8 cellular contexts compared by ENCODE assay signal in genomic region chr9:136143215-136144001, GRCh38. TPM values are rescaled to one million over a fixed set of nuclear protein-coding genes. Genes with fewer than 3 reads are reported as not detected.
A peak's percentile ranks its signal among the peaks of the same experiment; 100 is the strongest.
DNase-seq lines count a peak whose midpoint lies in the region; ATAC-seq, FAIRE-seq and TF ChIP-seq lines count a peak whose summit lies in the region.

No MANE protein-coding gene starts in this region.

- no peaks in the 10 kb centered on the region for H3K9me3 ChIP-seq in A549
- H3K9me3 ChIP-seq in NT2/D1 (ENCODE audit: insufficient read depth, low read length), result no peaks in the 10 kb centered on the region
- no peaks in the 10 kb centered on the region for H3K9me3 ChIP-seq in transverse colon
- no peaks in the 10 kb centered on the region for H3K9me3 ChIP-seq in adrenal gland (replicated peaks in 1 of 3)

- H3K36me3 ChIP-seq in GM06990 (ENCODE audit: control insufficient read depth, insufficient read depth, low read length), result no peaks in the 10 kb centered on the region
- H3K36me3 ChIP-seq in NT2/D1 (ENCODE audit: insufficient read depth, insufficient read length, low read length), result no peaks in the 10 kb centered on the region
- no peaks in the 10 kb centered on the region for H3K36me3 ChIP-seq in transverse colon
- H3K36me3 ChIP-seq in adrenal gland (replicated peaks in 1 of 2), result no peaks in the 10 kb centered on the region

- peak in 1 of 2 experiments; percentile 62; a peak in 3 of 5 replicates for TF ChIP-seq RAD21 in A549 (conservative IDR thresholded peaks at IDR 0.05 in 1 of 2, IDR thresholded peaks at IDR 0.05 in 1 of 2)

- POLR2A ChIA-PET in A549 (lab: Yijun Ruan, JAX), result no interaction called here

- intact Hi-C loops in transverse colon (cut with DNase I; ENCODE audit: low total_unique reads), result no loop called here
- intact Hi-C loops in adrenal gland (cut with DNase I), result loop anchor here in 1 of 2 donors (10.0 kb wide), 1 partner anchor 141 kb away; no protein-coding TSS in a partner anchor

- no peak for TF ChIP-seq POLR2A in A549 (IDR thresholded peaks at IDR 0.05; ENCODE audit: low read length)
- no peak for TF ChIP-seq POLR2A in transverse colon (IDR thresholded peaks at IDR 0.05)
- TF ChIP-seq POLR2A in adrenal gland (IDR thresholded peaks at IDR 0.05), result no peak
- TF ChIP-seq POLR2A in GM18505 (IDR thresholded peaks at IDR 0.05; ENCODE audit: borderline replicate concordance, extremely low read depth, insufficient read depth, insufficient read length), result no peak

- DNase-seq in A549 (ENCODE audit: low read depth in 1 of 2, low spot score in 1 of 2) (peak in 1 of 2 experiments; percentile 60), GM06990 (ENCODE audit: extremely low read depth, insufficient read length) (no peak), NT2/D1 (ENCODE audit: low read depth, low spot score) (peak; percentile 74), transverse colon (no peak), adrenal gland (no peak)
- no peak for DNase-seq in stimulated activated CD4-positive, alpha-beta T cell treated with anti-CD3 and anti-CD28 coated beads, Interleukin-4, amount 100 ng/mL, for 1 hour

- no peak overlapping the region for H3K4me2 ChIP-seq in A549

- no peak overlapping the region for H3K4me3 ChIP-seq in A549
- no peak overlapping the region for H3K4me3 ChIP-seq in GM06990 (replicated peaks; ENCODE audit: low read depth, low read length)
- H3K4me3 ChIP-seq in NT2/D1 (ENCODE audit: insufficient read length, low read depth), result no peak overlapping the region
- no peak overlapping the region for H3K4me3 ChIP-seq in transverse colon
- no peak overlapping the region for H3K4me3 ChIP-seq in adrenal gland

- CTCF ChIA-PET in A549 (lab: Yijun Ruan, JAX), result interaction anchor here (0.8 to 4.4 kb wide), 11 partner anchors 8 to 135 kb away, joined by 3 to 18 read pairs (median 4); no protein-coding TSS in a partner anchor

- no peak for FAIRE-seq in A549 (lab: Jason Lieb, UNC)

- H3K4me1 ChIP-seq in A549 (no peaks in the 10 kb centered on the region), NT2/D1 (ENCODE audit: insufficient read depth, insufficient read length) (peaks cover 41% of the 10 kb centered on the region), transverse colon (no peaks in the 10 kb centered on the region), adrenal gland (replicated peaks in 1 of 2) (no peaks in the 10 kb centered on the region)

- TF ChIP-seq EP300 in A549 (IDR thresholded peaks at IDR 0.05) (no peak), transverse colon (IDR thresholded peaks at IDR 0.05; ENCODE audit: low read depth) (no peak)

- no peaks in the 10 kb centered on the region; the same call in 1 of the 2 replicates for H3K27me3 ChIP-seq in GM06990 (replicated peaks; ENCODE audit: control insufficient read depth, insufficient read depth, low read length)
- no peaks in the 10 kb centered on the region for H3K27me3 ChIP-seq in NT2/D1 (ENCODE audit: insufficient read depth, insufficient read length)
- peaks cover 74% of the 10 kb centered on the region for H3K27me3 ChIP-seq in transverse colon
- H3K27me3 ChIP-seq in adrenal gland, result peaks cover 28% of the 10 kb centered on the region

- WGBS in A549 (ENCODE audit: missing lambda C conversion rate), result 47% methylated on average over 7 of the region's 16 CpGs
- WGBS in transverse colon (ENCODE audit: low coverage in 1 of 2), 2 donors, result 43% methylated on average over 16 of the region's 16 CpGs; no CpG with 5 or more reads in 1 of the 2 donors
- WGBS in adrenal gland, 4 donors, result 23 to 61% (median 42%) methylated on average over 3 to 16 of the region's 16 CpGs

- peak overlapping the region; percentile 17 for H3K9ac ChIP-seq in NT2/D1 (ENCODE audit: insufficient read length, low read depth)

- H3K27ac ChIP-seq in A549 (no peak overlapping the region), transverse colon (no peak overlapping the region), adrenal gland (no peak overlapping the region)

- in situ Hi-C loops in transverse colon (cut with MboI; ENCODE audit: low pct_ligation_motif_present in 1 of 4, low pct_unique_long_range_greater_than_20kb in 1 of 4, low sequenced_read_pairs in 3 of 4), result no loop called here

- peak; percentile 45 for TF ChIP-seq CTCF in A549 (IDR thresholded peaks at IDR 0.05)
- TF ChIP-seq CTCF in GM06990 (IDR thresholded peaks at IDR 0.05; ENCODE audit: insufficient read depth, low read length, poor library complexity, severe bottlenecking), result peak; percentile 37
- TF ChIP-seq CTCF in transverse colon (IDR thresholded peaks at IDR 0.05), result peak in 2 of 5 experiments; percentile 20 to 27
- TF ChIP-seq CTCF in adrenal gland (IDR thresholded peaks at IDR 0.05), result peak in 1 of 6 experiments; percentile 20

- ATAC-seq in A549 (peak; percentile 40 to 79; a peak in 3 of 6 replicates), esophagus mucosa (peak; percentile 8), GM18505 (IDR thresholded peaks at IDR 0.05; ENCODE audit: unreplicated experiment) (no peak)

TF ChIP-seq in A549, 52 proteins besides CTCF, POLR2A, EP300 and RAD21:
- TF ChIP-seq ZC3H11A (IDR thresholded peaks at IDR 0.05) (no peak), CEBPB (IDR thresholded peaks at IDR 0.05) (peak in 1 of 2 experiments; percentile 34; a peak in 1 of 4 replicates), SMC3 (IDR thresholded peaks at IDR 0.05) (peak; percentile 41; the same call in 1 of the 3 replicates)
TF ChIP-seq in A549: peak in this region for 2.

RNA-seq across cellular contexts. Expression of gene TMEM250, which starts 24.7 kb away (rescaled TPM):
- polyA plus RNA-seq in A549 (2011; rRNA removed), result 13.0 and 15.3 TPM in 2 replicates
- 19.7 and 31.3 TPM in 2 replicates for polyA plus RNA-seq in A549 (2012; cell fraction: cytosol; rRNA removed)
- 34.7 and 47.6 TPM in 2 replicates for polyA plus RNA-seq in A549 (2012; cell fraction: nucleus; rRNA removed)
- 31.4 to 35.2 TPM (median 34.0 TPM) in 3 replicates for polyA plus RNA-seq in A549 (2017; fragmentation: RNase III; extraction: RNeasy Plus Mini Kit Qiagen cat#74134 plus additional on column Dnase treatment)
- 16.1 and 19.3 TPM in 2 replicates for polyA minus RNA-seq in A549 (2011; rRNA and poly(A)+ RNA removed)
- total RNA-seq in esophagus mucosa, result 32.6 TPM
- total RNA-seq in transverse colon, result 100 to 1,000 TPM in 2 of 4 donors, 10 to 100 TPM in 2; 50.3 to 187 (median 86.6) TPM
- 10 to 100 TPM; 19.7 to 47.2 (median 35.9) TPM for total RNA-seq in adrenal gland
- 10 to 100 TPM in 2 of 3 donors, 1 to 10 TPM in 1; 5.2 to 12.4 (median 10.6) TPM for polyA plus RNA-seq in adrenal gland

RNA-seq across cellular contexts. Expression of gene NACC2, which starts 48.3 kb away (rescaled TPM):
- polyA plus RNA-seq in A549 (2011; rRNA removed), result 12.7 and 16.1 TPM in 2 replicates
- 24.7 and 31.7 TPM in 2 replicates for polyA plus RNA-seq in A549 (2012; cell fraction: cytosol; rRNA removed)
- 60.5 and 64.5 TPM in 2 replicates for polyA plus RNA-seq in A549 (2012; cell fraction: nucleus; rRNA removed)
- 28.4 to 29.5 TPM (median 29.2 TPM) in 3 replicates for polyA plus RNA-seq in A549 (2017; fragmentation: RNase III; extraction: RNeasy Plus Mini Kit Qiagen cat#74134 plus additional on column Dnase treatment)
- 16.6 and 18.9 TPM in 2 replicates for polyA minus RNA-seq in A549 (2011; rRNA and poly(A)+ RNA removed)
- total RNA-seq in esophagus mucosa, result 7.0 TPM
- total RNA-seq in transverse colon, result 10 to 100 TPM; 22.2 to 64.3 (median 26.5) TPM
- total RNA-seq in adrenal gland, result 10 to 100 TPM; 27.2 to 61.0 (median 38.6) TPM
- 10 to 100 TPM in 1 of 3 donors, 1 to 10 TPM in 2; 5.7 to 11.3 (median 7.1) TPM for polyA plus RNA-seq in adrenal gland
